Comparison of ENCODE assay signal across 1 cellular context in the genomic region with DNA sequence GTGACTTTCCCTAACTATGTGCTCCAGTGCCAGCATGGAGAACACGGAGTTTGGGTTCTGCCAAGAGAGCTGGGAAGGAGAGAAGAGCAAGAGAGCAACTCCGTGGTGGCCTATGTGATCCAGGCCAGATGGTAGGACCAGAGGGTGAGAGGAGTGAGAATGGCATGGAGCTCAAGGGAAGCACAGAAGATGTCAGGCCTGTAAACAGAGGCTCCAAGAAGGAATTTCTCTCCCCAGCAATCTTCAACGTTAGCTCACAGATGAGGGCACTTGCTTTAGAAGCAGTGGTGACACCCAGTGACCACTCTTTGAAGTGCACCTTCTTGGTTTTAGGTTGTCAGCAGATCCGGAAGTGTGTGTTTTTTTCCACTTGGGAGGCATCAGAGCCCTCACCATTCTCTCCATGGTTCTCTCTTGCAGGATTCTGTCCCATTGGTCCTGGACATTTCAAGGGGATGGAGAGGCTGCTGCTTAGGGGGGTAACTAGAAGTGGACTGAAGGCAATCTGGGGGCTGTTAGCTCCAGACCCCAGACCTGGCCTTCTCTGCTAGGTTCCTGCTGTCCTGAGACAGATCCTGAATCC.
TF ChIP-seq lines count a peak whose summit lies in the region.

No MANE protein-coding gene starts in this region.

TF ChIP-seq in HepG2, 621 proteins besides CTCF, POLR2A, EP300 and RAD21 (continued from another document and continues in another):
- TF ChIP-seq, protein P1, sequence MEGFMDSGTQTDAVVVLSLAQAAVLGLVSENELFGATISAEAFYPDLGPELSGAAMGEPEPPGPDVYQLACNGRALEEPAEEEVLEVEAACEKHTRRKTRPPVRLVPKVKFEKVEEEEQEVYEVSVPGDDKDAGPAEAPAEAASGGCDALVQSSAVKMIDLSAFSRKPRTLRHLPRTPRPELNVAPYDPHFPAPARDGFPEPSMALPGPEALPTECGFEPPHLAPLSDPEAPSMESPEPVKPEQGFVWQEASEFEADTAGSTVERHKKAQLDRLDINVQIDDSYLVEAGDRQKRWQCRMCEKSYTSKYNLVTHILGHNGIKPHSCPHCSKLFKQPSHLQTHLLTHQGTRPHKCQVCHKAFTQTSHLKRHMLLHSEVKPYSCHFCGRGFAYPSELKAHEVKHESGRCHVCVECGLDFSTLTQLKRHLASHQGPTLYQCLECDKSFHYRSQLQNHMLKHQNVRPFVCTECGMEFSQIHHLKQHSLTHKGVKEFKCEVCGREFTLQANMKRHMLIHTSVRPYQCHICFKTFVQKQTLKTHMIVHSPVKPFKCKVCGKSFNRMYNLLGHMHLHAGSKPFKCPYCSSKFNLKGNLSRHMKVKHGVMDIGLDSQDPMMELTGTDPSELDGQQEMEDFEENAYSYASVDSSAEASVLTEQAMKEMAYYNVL (CRISPR knock-in tag; IDR thresholded peaks at IDR 0.05; ENCODE audit: borderline replicate concordance): no peak
- TF ChIP-seq PCBP2 (optimal IDR thresholded peaks at IDR 0.05; ENCODE audit: low read depth, low read length, poor library complexity, severe bottlenecking): no peak
- TF ChIP-seq SNRNP70 (IDR thresholded peaks at IDR 0.05; ENCODE audit: low read depth, low read length): no peak
- TF ChIP-seq, protein P2, sequence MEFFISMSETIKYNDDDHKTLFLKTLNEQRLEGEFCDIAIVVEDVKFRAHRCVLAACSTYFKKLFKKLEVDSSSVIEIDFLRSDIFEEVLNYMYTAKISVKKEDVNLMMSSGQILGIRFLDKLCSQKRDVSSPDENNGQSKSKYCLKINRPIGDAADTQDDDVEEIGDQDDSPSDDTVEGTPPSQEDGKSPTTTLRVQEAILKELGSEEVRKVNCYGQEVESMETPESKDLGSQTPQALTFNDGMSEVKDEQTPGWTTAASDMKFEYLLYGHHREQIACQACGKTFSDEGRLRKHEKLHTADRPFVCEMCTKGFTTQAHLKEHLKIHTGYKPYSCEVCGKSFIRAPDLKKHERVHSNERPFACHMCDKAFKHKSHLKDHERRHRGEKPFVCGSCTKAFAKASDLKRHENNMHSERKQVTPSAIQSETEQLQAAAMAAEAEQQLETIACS (CRISPR knock-in tag; IDR thresholded peaks at IDR 0.05): peak; percentile 32; the same call in 1 of the 2 replicates
- TF ChIP-seq KLF9 (CRISPR knock-in tag; IDR thresholded peaks at IDR 0.05; ENCODE audit: low read depth): no peak
- TF ChIP-seq, protein P3, sequence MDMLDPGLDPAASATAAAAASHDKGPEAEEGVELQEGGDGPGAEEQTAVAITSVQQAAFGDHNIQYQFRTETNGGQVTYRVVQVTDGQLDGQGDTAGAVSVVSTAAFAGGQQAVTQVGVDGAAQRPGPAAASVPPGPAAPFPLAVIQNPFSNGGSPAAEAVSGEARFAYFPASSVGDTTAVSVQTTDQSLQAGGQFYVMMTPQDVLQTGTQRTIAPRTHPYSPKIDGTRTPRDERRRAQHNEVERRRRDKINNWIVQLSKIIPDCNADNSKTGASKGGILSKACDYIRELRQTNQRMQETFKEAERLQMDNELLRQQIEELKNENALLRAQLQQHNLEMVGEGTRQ (IDR thresholded peaks at IDR 0.05; ENCODE audit: low read depth, low read length): no peak
- TF ChIP-seq, protein P3 (CRISPR knock-in tag; IDR thresholded peaks at IDR 0.05; ENCODE audit: borderline replicate concordance): no peak
- TF ChIP-seq, protein P4, sequence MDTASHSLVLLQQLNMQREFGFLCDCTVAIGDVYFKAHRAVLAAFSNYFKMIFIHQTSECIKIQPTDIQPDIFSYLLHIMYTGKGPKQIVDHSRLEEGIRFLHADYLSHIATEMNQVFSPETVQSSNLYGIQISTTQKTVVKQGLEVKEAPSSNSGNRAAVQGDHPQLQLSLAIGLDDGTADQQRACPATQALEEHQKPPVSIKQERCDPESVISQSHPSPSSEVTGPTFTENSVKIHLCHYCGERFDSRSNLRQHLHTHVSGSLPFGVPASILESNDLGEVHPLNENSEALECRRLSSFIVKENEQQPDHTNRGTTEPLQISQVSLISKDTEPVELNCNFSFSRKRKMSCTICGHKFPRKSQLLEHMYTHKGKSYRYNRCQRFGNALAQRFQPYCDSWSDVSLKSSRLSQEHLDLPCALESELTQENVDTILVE (CRISPR knock-in tag; IDR thresholded peaks at IDR 0.05): no peak
- TF ChIP-seq ZNF260 (CRISPR knock-in tag; IDR thresholded peaks at IDR 0.05; ENCODE audit: borderline replicate concordance, low read depth): no peak
- no peak for TF ChIP-seq ZNF20 (CRISPR knock-in tag; IDR thresholded peaks at IDR 0.05)
- TF ChIP-seq ZNF614 (CRISPR knock-in tag; IDR thresholded peaks at IDR 0.05; ENCODE audit: borderline replicate concordance): no peak
- TF ChIP-seq, protein P5, sequence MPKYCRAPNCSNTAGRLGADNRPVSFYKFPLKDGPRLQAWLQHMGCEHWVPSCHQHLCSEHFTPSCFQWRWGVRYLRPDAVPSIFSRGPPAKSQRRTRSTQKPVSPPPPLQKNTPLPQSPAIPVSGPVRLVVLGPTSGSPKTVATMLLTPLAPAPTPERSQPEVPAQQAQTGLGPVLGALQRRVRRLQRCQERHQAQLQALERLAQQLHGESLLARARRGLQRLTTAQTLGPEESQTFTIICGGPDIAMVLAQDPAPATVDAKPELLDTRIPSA (CRISPR knock-in tag; IDR thresholded peaks at IDR 0.05; ENCODE audit: borderline replicate concordance): no peak
- no peak for TF ChIP-seq ZNF274 (CRISPR knock-in tag; IDR thresholded peaks at IDR 0.05)
- TF ChIP-seq ZNF703 (CRISPR knock-in tag; IDR thresholded peaks at IDR 0.05; ENCODE audit: borderline replicate concordance): no peak
- peak; percentile 27; the same call in 1 of the 2 replicates for TF ChIP-seq HDAC2 (CRISPR knock-in tag; IDR thresholded peaks at IDR 0.05)
- TF ChIP-seq SMC3 (IDR thresholded peaks at IDR 0.05; ENCODE audit: low read length): peak; percentile 78; the same call in 1 of the 2 replicates
- TF ChIP-seq TEAD2 (CRISPR knock-in tag; IDR thresholded peaks at IDR 0.05): no peak
- TF ChIP-seq, protein P6, sequence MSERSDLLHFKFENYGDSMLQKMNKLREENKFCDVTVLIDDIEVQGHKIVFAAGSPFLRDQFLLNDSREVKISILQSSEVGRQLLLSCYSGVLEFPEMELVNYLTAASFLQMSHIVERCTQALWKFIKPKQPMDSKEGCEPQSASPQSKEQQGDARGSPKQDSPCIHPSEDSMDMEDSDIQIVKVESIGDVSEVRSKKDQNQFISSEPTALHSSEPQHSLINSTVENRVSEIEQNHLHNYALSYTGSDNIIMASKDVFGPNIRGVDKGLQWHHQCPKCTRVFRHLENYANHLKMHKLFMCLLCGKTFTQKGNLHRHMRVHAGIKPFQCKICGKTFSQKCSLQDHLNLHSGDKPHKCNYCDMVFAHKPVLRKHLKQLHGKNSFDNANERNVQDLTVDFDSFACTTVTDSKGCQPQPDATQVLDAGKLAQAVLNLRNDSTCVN (CRISPR knock-in tag; IDR thresholded peaks at IDR 0.05; ENCODE audit: borderline replicate concordance): 0 out of 2 replicates have a peak, but pooled peaks have one; percentile 19
- TF ChIP-seq SOX6 (IDR thresholded peaks at IDR 0.05): no peak
- TF ChIP-seq SOX6 (CRISPR knock-in tag; IDR thresholded peaks at IDR 0.05): no peak
- no peak for TF ChIP-seq ZSCAN30 (CRISPR knock-in tag; IDR thresholded peaks at IDR 0.05)
- TF ChIP-seq ZKSCAN1 (IDR thresholded peaks at IDR 0.05; ENCODE audit: low read length): no peak
- no peak for TF ChIP-seq ZNF792 (CRISPR knock-in tag; IDR thresholded peaks at IDR 0.05)
- TF ChIP-seq KAT8 (CRISPR knock-in tag; IDR thresholded peaks at IDR 0.05): no peak
- no peak for TF ChIP-seq SMARCE1 (IDR thresholded peaks at IDR 0.05; ENCODE audit: borderline replicate concordance)
- peak; percentile 56; the same call in 1 of the 2 replicates for TF ChIP-seq GATAD2A (CRISPR knock-in tag; IDR thresholded peaks at IDR 0.05)
- no peak for TF ChIP-seq ZNF44 (CRISPR knock-in tag; IDR thresholded peaks at IDR 0.05)
- TF ChIP-seq ELF1 (CRISPR knock-in tag; IDR thresholded peaks at IDR 0.05): peak; percentile 84
- no peak for TF ChIP-seq HMG20A (CRISPR knock-in tag; IDR thresholded peaks at IDR 0.05; ENCODE audit: borderline replicate concordance)
- no peak for TF ChIP-seq ZNF839 (CRISPR knock-in tag; IDR thresholded peaks at IDR 0.05; ENCODE audit: borderline replicate concordance)
- peak; percentile 45 to 69; a peak in 3 of 4 replicates for TF ChIP-seq MAFK (conservative IDR thresholded peaks at IDR 0.05 in 1 of 2, IDR thresholded peaks at IDR 0.05 in 1 of 2; ENCODE audit: low read length in 2 of 2)
- TF ChIP-seq, protein P7, sequence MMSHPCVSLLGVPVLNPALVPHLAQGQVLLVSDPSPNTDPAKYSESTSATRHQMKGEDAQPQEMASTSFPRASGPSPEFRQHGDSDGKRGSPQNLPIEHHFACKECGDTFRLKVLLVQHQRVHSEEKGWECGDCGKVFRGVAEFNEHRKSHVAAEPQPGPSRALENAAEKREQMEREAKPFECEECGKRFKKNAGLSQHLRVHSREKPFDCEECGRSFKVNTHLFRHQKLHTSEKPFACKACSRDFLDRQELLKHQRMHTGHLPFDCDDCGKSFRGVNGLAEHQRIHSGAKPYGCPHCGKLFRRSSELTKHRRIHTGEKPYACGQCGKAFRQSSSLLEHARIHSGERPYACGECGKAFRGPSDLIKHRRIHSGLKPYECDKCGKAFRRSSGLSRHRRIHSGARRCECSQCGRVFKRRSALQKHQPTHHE (CRISPR knock-in tag; IDR thresholded peaks at IDR 0.05; ENCODE audit: borderline replicate concordance): no peak
- no peak for TF ChIP-seq ZNF550 (CRISPR knock-in tag; IDR thresholded peaks at IDR 0.05; ENCODE audit: borderline replicate concordance)
- no peak for TF ChIP-seq ZMYM2 (CRISPR knock-in tag; IDR thresholded peaks at IDR 0.05)
- TF ChIP-seq, protein P8, sequence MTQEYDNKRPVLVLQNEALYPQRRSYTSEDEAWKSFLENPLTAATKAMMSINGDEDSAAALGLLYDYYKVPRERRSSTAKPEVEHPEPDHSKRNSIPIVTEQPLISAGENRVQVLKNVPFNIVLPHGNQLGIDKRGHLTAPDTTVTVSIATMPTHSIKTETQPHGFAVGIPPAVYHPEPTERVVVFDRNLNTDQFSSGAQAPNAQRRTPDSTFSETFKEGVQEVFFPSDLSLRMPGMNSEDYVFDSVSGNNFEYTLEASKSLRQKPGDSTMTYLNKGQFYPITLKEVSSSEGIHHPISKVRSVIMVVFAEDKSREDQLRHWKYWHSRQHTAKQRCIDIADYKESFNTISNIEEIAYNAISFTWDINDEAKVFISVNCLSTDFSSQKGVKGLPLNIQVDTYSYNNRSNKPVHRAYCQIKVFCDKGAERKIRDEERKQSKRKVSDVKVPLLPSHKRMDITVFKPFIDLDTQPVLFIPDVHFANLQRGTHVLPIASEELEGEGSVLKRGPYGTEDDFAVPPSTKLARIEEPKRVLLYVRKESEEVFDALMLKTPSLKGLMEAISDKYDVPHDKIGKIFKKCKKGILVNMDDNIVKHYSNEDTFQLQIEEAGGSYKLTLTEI (CRISPR knock-in tag; conservative IDR thresholded peaks at IDR 0.05): no peak
- TF ChIP-seq RXRA (CRISPR knock-in tag; IDR thresholded peaks at IDR 0.05): no peak
- TF ChIP-seq ZNF619 (CRISPR knock-in tag; IDR thresholded peaks at IDR 0.05): no peak
- TF ChIP-seq ZNF335 (CRISPR knock-in tag; IDR thresholded peaks at IDR 0.05): no peak
- no peak for TF ChIP-seq ZNF777 (CRISPR knock-in tag; IDR thresholded peaks at IDR 0.05)
- no peak for TF ChIP-seq SALL2 (CRISPR knock-in tag; IDR thresholded peaks at IDR 0.05)
- TF ChIP-seq ZBTB20 (CRISPR knock-in tag; IDR thresholded peaks at IDR 0.05; ENCODE audit: borderline replicate concordance, low read depth): no peak
- TF ChIP-seq, protein P9, sequence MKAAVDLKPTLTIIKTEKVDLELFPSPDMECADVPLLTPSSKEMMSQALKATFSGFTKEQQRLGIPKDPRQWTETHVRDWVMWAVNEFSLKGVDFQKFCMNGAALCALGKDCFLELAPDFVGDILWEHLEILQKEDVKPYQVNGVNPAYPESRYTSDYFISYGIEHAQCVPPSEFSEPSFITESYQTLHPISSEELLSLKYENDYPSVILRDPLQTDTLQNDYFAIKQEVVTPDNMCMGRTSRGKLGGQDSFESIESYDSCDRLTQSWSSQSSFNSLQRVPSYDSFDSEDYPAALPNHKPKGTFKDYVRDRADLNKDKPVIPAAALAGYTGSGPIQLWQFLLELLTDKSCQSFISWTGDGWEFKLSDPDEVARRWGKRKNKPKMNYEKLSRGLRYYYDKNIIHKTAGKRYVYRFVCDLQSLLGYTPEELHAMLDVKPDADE (CRISPR knock-in tag; IDR thresholded peaks at IDR 0.05): no peak
- TF ChIP-seq SMARCC2 (IDR thresholded peaks at IDR 0.05): no peak
- TF ChIP-seq ZNF382 (CRISPR knock-in tag; IDR thresholded peaks at IDR 0.05; ENCODE audit: borderline replicate concordance): no peak
- TF ChIP-seq, protein P10, sequence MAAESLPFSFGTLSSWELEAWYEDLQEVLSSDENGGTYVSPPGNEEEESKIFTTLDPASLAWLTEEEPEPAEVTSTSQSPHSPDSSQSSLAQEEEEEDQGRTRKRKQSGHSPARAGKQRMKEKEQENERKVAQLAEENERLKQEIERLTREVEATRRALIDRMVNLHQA (CRISPR knock-in tag; IDR thresholded peaks at IDR 0.05): no peak
- no peak for TF ChIP-seq NBN (conservative IDR thresholded peaks at IDR 0.05)
- no peak for TF ChIP-seq GABPA (IDR thresholded peaks at IDR 0.05; ENCODE audit: low read depth, low read length)
- peak; percentile 53 for TF ChIP-seq GABPA (CRISPR knock-in tag; IDR thresholded peaks at IDR 0.05; ENCODE audit: low read depth)
- no peak for TF ChIP-seq ZNF572 (CRISPR knock-in tag; IDR thresholded peaks at IDR 0.05)
- no peak for TF ChIP-seq ZNF350 (CRISPR knock-in tag; IDR thresholded peaks at IDR 0.05; ENCODE audit: borderline replicate concordance, low read depth)
